Comparison of ENCODE assay signal across 15 cellular contexts in the genomic region with DNA sequence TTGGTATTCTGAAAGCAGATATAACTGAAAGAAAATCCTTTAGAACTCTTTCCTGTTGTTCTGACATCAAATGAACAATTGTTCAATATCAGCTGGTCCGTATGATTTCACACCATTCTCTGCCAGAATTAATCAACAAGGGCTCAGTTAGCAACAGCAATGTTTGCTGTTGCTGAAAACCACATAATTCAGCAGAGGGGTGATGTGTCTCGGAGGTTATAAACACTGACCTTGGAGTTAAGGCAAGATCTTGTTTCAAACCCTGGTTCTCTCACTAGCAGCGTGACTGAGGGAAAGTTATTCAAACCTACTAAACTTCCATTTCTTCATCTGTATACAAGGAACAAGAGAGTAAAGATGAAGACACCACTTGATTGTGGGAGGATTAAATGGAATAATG. TPM values are rescaled to one million over a fixed set of nuclear protein-coding genes. Genes with fewer than 3 reads are reported as not detected.
"Had no signal": no experiment of that assay in that cellular context is flagged by ENCODE, and none has a peak within 500 bp of the region (broad histone marks: within the 10 kb centered on the region; RNA-seq: fewer than 3 reads in every experiment).

No MANE protein-coding gene starts in this region.

RNA-seq across cellular contexts. Expression of gene FOLH1, which starts 36.8 kb away (rescaled TPM):
- total RNA-seq: activated CD4-positive, alpha-beta memory T cell treated with anti-CD3 and anti-CD28 coated beads for 36 hours; activated CD4-positive, alpha-beta T cell treated with anti-CD3 and anti-CD28 coated beads for 36 hours; activated CD4-positive, alpha-beta T cell treated with anti-CD3 and anti-CD28 coated beads, Interleukin-2, amount 10 ng/mL, durations not matched to agents 24 days and 14 days; activated CD8-positive, alpha-beta memory T cell treated with anti-CD3 and anti-CD28 coated beads for 36 hours; activated CD8-positive, alpha-beta memory T cell treated with anti-CD3 and anti-CD28 coated beads, Interleukin-2, amount 10 ng/mL, durations not matched to agents 7 days and 5 days; activated CD8-positive, alpha-beta T cell treated with anti-CD3 and anti-CD28 coated beads, Interleukin-2, amount 10 ng/mL, durations not matched to agents 7 days and 5 days; activated naive CD4-positive, alpha-beta T cell treated with anti-CD3 and anti-CD28 coated beads for 36 hours; activated naive CD8-positive, alpha-beta T cell treated with anti-CD3 and anti-CD28 coated beads for 36 hours; activated T-helper 1 cell treated with anti-CD3 and anti-CD28 coated beads, Interleukin-12 subunit alpha, Interleukin-12 subunit beta, Interleukin-2, Interleukin-4 antibody, amounts not matched to agents 30 ng/mL and 10 ng/mL and 1 ng/mL, durations not matched to agents 14 hours and 24 hours and 36 hours; activated T-helper 2 cell treated with anti-CD3 and anti-CD28 coated beads, Interferon-gamma antibody, Interleukin-2, Interleukin-4, amounts not matched to agents 10 μg/mL and 5 μg/mL and 100 μg/mL, durations not matched to agents 14 hours and 24 hours and 36 hours; ascending aorta; cardiac muscle cell; dermis blood vessel endothelial cell; fibroblast of villous mesenchyme; T-helper 17 cell had no signal
